In the genomic region with DNA sequence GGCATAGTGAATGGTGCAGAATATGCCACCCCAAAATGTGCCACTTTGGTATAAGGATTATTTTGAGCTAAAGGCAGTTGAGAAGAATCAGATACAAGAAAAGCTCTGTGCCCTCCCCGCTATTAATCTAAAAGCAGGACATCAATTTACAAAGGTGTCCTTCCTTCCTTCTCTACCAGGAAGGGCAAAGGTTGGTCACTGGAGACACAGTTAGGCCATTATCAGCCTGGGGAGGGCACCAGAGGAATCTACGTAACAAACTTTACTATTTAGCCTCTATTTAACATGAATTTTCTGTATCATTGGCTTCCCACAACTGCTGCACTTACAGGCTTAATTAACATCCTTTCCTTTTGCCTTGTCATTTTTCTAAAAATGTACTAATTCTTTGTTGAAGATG, we compare ENCODE assay signal across 10 cellular contexts. TPM values are rescaled to one million over a fixed set of nuclear protein-coding genes. Genes with fewer than 3 reads are reported as not detected.
"Had no signal": no experiment of that assay in that cellular context is flagged by ENCODE, and none has a peak within 500 bp of the region (broad histone marks: within the 10 kb centered on the region; RNA-seq: fewer than 3 reads in every experiment).

No MANE protein-coding gene starts in this region.

- H3K27ac Mint-ChIP-seq: HFFc6 had no signal

- H3K4me3 ChIP-seq: GM23338, HAP-1, K562 had no signal

- ATAC-seq: GM23338, HCT116, K562 had no signal

- H3K4me1 ChIP-seq: HAP-1 had no signal

- H3K9me3 ChIP-seq: HAP-1 had no signal

- DNase-seq: H7, HFFc6, IMR-90, KG1 had no signal

- H3K36me3 ChIP-seq: HAP-1 had no signal

- H3K9me3 Mint-ChIP-seq: GM23338, HFFc6 had no signal

- H3K4me3 Mint-ChIP-seq: GM23338, HFFc6 had no signal

- H3K4me2 ChIP-seq: GM23338 had no signal

- H2AFZ ChIP-seq: GM23338 had no signal

RNA-seq across cellular contexts. Expression of a gene that starts 52.6 kb away (rescaled TPM):
- total RNA-seq: GM23338, H4, H7, HFFc6, HT-29, IMR-90, K562 had no signal
- polyA plus RNA-seq: GM23338, IMR-90 had no signal
